ENCODE assay signal across 9 cellular contexts in the genomic region with DNA sequence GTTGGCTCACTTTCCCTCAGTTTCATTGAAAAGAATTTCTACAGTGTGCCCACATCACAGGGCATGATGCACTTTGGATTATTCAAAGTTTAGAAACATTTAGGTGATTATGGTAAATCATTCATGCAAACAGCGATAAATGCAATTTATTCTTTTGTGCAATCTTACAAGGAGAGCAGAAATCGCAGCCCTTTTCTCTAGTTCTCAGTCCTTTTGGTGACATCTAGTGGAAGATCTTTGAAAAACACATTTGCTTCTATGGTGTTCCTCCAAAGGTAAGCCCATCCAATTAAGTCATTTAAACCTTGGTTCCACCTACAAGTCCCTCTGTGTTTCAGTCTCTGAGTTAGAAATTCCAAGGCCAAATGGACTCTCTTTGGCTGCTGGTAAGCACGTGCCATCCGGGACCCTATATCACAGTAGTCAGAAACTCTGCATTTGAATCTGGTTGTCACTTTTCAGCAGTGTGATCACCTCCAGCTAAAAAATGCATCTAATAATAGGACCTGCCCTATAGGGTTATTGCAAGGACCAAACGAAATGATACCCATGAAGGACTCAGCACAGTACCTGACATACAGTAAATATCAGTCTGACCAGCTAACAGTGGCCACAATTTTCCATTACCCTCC.
DNase-seq lines count a peak whose midpoint lies in the region; ATAC-seq, FAIRE-seq and TF ChIP-seq lines count a peak whose summit lies in the region.
"Had no signal": no experiment of that assay in that cellular context is flagged by ENCODE, and none has a peak within 500 bp of the region (broad histone marks: within the 10 kb centered on the region; RNA-seq: fewer than 3 reads in every experiment).

No MANE protein-coding gene starts in this region.

- H3K27me3 ChIP-seq in bronchial epithelial cell (ENCODE audit: control insufficient read depth, insufficient read depth, low read length), result no peaks in the 10 kb centered on the region

- peaks cover 9% of the 10 kb centered on the region for H3K36me3 ChIP-seq in bronchial epithelial cell (ENCODE audit: control insufficient read depth, insufficient read depth, low read length)

- peak; percentile 47 for FAIRE-seq in bronchial epithelial cell (lab: Jason Lieb, UNC)
- FAIRE-seq: islet of Langerhans had no signal

- H3K27ac ChIP-seq in C4-2B, result no peak overlapping the region

- TF ChIP-seq CTCF in C4-2B (conservative IDR thresholded peaks at IDR 0.05) (peak; percentile 78), GM13977 (IDR thresholded peaks at IDR 0.05; ENCODE audit: extremely low read depth, insufficient read depth, missing control alignments) (peak; percentile 51), bronchial epithelial cell (IDR thresholded peaks at IDR 0.05; ENCODE audit: insufficient read depth, low read length, severe bottlenecking) (peak; percentile 52)

- no peak overlapping the region for H3K4me3 ChIP-seq in bronchial epithelial cell (ENCODE audit: low read depth, low read length)

- DNase-seq in GM13977 (ENCODE audit: low spot score), result peak; percentile 82
- peak; percentile 17 to 57 for DNase-seq in NCI-H526 (lab: John Stamatoyannopoulos, UW)
- peak; percentile 67 for DNase-seq in bronchial epithelial cell (ENCODE audit: low read depth)
- DNase-seq in lung microvascular endothelial cell (ENCODE audit: low read depth in 2 of 2), result peak; percentile 59 to 75
- no peak for DNase-seq in activated gamma-delta T cell (lab: John Stamatoyannopoulos, UW)
- no peak for DNase-seq in COLO668 (lab: John Stamatoyannopoulos, UW; ENCODE audit: unreplicated experiment)

- in situ Hi-C loops in GM13977 (cut with MboI; ENCODE audit: low pct_unique_long_range_greater_than_20kb, low sequenced_read_pairs, unreplicated experiment), result no loop called here

- ATAC-seq in HG03196 (IDR thresholded peaks at IDR 0.05; ENCODE audit: unreplicated experiment), result no peak

Comparison
In these comparisons a context has a peak if more than half of its experiments do, and no peak if none do; other contexts are left out.
1. DNase-seq: peak in GM13977 (single experiment), NCI-H526 (2 of 2), bronchial epithelial cell (single experiment) and lung microvascular endothelial cell (2 of 2); none in activated gamma-delta T cell (single experiment) and COLO668 (single experiment).
2. Peak in every context shown above with its lines, with median percentiles within 50 percentile points of each other: CTCF ChIP-seq.